Comparison of ENCODE assay signal across 19 cellular contexts in genomic region chr21:31395268-31395667, GRCh38. TPM values are rescaled to one million over a fixed set of nuclear protein-coding genes. Genes with fewer than 3 reads are reported as not detected.
A peak's percentile ranks its signal among the peaks of the same experiment; 100 is the strongest.
DNase-seq lines count a peak whose midpoint lies in the region; ATAC-seq and TF ChIP-seq lines count a peak whose summit lies in the region.
"Had no signal": no experiment of that assay in that cellular context is flagged by ENCODE, and none has a peak within 500 bp of the region (broad histone marks: within the 10 kb centered on the region; RNA-seq: fewer than 3 reads in every experiment).

No MANE protein-coding gene starts in this region.

- peak overlapping the region; percentile 35 for H3K27ac Mint-ChIP-seq in activated T-cell treated with anti-CD3 and anti-CD28 coated beads, Interleukin-2, amount 50 U/mL, for 24 hours
- no peak overlapping the region for H3K27ac Mint-ChIP-seq in activated T-cell treated with anti-CD3 and anti-CD28 coated beads, Interleukin-2, amount 50 U/mL, for 72 hours
- H3K27ac Mint-ChIP-seq in nephron progenitor cell (peak overlapping the region; percentile 57), type B pancreatic cell (peak overlapping the region; percentile 3)
- H3K27ac Mint-ChIP-seq: activated T-helper 17 cell treated with anti-CD3 and anti-CD28 coated beads, Interleukin-2, amount 50 U/mL, for 72 hours had no signal

- no peaks in the 10 kb centered on the region for H3K27me3 Mint-ChIP-seq in activated T-cell treated with anti-CD3 and anti-CD28 coated beads, Interleukin-2, amount 50 U/mL, for 24 hours
- no peaks in the 10 kb centered on the region for H3K27me3 Mint-ChIP-seq in activated T-cell treated with anti-CD3 and anti-CD28 coated beads, Interleukin-2, amount 50 U/mL, for 72 hours (ENCODE audit: low read depth)
- H3K27me3 Mint-ChIP-seq in nephron progenitor cell (ENCODE audit: low read depth, poor library complexity) (no peaks in the 10 kb centered on the region), type B pancreatic cell (no peaks in the 10 kb centered on the region)
- H3K27me3 Mint-ChIP-seq: activated T-helper 17 cell treated with anti-CD3 and anti-CD28 coated beads, Interleukin-2, amount 50 U/mL, for 72 hours had no signal

- TF ChIP-seq CTCF in coronary artery (IDR thresholded peaks at IDR 0.05) (no peak), nephron progenitor cell (IDR thresholded peaks at IDR 0.05) (no peak), type B pancreatic cell (conservative IDR thresholded peaks at IDR 0.05) (no peak)

- H3K36me3 Mint-ChIP-seq in activated T-cell treated with anti-CD3 and anti-CD28 coated beads, Interleukin-2, amount 50 U/mL, for 24 hours (ENCODE audit: low read depth): no peaks in the 10 kb centered on the region
- H3K36me3 Mint-ChIP-seq in activated T-cell treated with anti-CD3 and anti-CD28 coated beads, Interleukin-2, amount 50 U/mL, for 72 hours (ENCODE audit: insufficient read depth in 2 of 2): no peaks in the 10 kb centered on the region
- H3K36me3 Mint-ChIP-seq in nephron progenitor cell (ENCODE audit: low read depth): peaks cover 21% of the 10 kb centered on the region
- H3K36me3 Mint-ChIP-seq in type B pancreatic cell: no peaks in the 10 kb centered on the region
- H3K36me3 Mint-ChIP-seq: CD4-positive, CD25-positive, alpha-beta regulatory T cell had no signal

- H3K27ac ChIP-seq in coronary artery: no peak overlapping the region
- H3K27ac ChIP-seq: psoas muscle, WERI-Rb-1 had no signal

- peaks cover 54% of the 10 kb centered on the region for H3K4me1 Mint-ChIP-seq in activated T-cell treated with anti-CD3 and anti-CD28 coated beads, Interleukin-2, amount 50 U/mL, for 24 hours (ENCODE audit: low read depth)
- H3K4me1 Mint-ChIP-seq in activated T-cell treated with anti-CD3 and anti-CD28 coated beads, Interleukin-2, amount 50 U/mL, for 72 hours (ENCODE audit: low read depth): peaks cover 59% of the 10 kb centered on the region
- H3K4me1 Mint-ChIP-seq in nephron progenitor cell: peaks cover 57% of the 10 kb centered on the region
- peaks cover 42% of the 10 kb centered on the region for H3K4me1 Mint-ChIP-seq in type B pancreatic cell (ENCODE audit: unreplicated experiment)

- no peak overlapping the region for H3K4me3 ChIP-seq in coronary artery
- H3K4me3 ChIP-seq: HAP-1, lung, psoas muscle, smooth muscle cell had no signal

- DNase-seq in activated T-cell treated with anti-CD3 and anti-CD28 coated beads, Interleukin-2, amount 50 U/mL, for 24 hours: no peak
- no peak for DNase-seq in activated T-cell treated with anti-CD3 and anti-CD28 coated beads, Interleukin-2, amount 50 U/mL, for 72 hours
- DNase-seq in coronary artery (ENCODE audit: low spot score) (peak; percentile 14), nephron progenitor cell (peak; percentile 31), type B pancreatic cell (ENCODE audit: extremely low spot score, unreplicated experiment) (no peak), NCI-H446 (lab: John Stamatoyannopoulos, UW) (no peak)
- DNase-seq in stimulated activated naive CD8-positive, alpha-beta T cell treated with anti-CD3 and anti-CD28 coated beads, Interleukin-15, Interleukin-2, amounts not matched to agents 100 U/mL and 50 U/mL, for 24 hours: no peak
- DNase-seq: CD4-positive, CD25-positive, alpha-beta regulatory T cell; DMS53; NCI-H1417 treated with DMSO at 0.1 percent for 48 hours; NCI-H774; psoas muscle; SHP77 treated with DMSO at 0.1 percent for 48 hours; WERI-Rb-1 had no signal

- H3K4me3 Mint-ChIP-seq in activated T-cell treated with anti-CD3 and anti-CD28 coated beads, Interleukin-2, amount 50 U/mL, for 24 hours: no peak overlapping the region
- no peak overlapping the region for H3K4me3 Mint-ChIP-seq in activated T-cell treated with anti-CD3 and anti-CD28 coated beads, Interleukin-2, amount 50 U/mL, for 72 hours
- H3K4me3 Mint-ChIP-seq in nephron progenitor cell (peak overlapping the region; percentile 26), type B pancreatic cell (peak overlapping the region; percentile 35)
- H3K4me3 Mint-ChIP-seq: activated T-helper 17 cell treated with anti-CD3 and anti-CD28 coated beads, Interleukin-2, amount 50 U/mL, for 72 hours; CD4-positive, CD25-positive, alpha-beta regulatory T cell had no signal

- no peak for ATAC-seq in activated T-cell treated with anti-CD3 and anti-CD28 coated beads, Interleukin-2, amount 50 U/mL, for 72 hours (replicated peaks in 1 of 2)
- no peak for ATAC-seq in GM21381 (IDR thresholded peaks at IDR 0.05; ENCODE audit: unreplicated experiment)
- no peak for ATAC-seq in stimulated activated naive CD8-positive, alpha-beta T cell treated with anti-CD3 and anti-CD28 coated beads, Interleukin-15, Interleukin-2, amounts not matched to agents 100 U/mL and 50 U/mL, for 24 hours
- ATAC-seq: psoas muscle had no signal

- no peaks in the 10 kb centered on the region for H3K9me3 Mint-ChIP-seq in activated T-cell treated with anti-CD3 and anti-CD28 coated beads, Interleukin-2, amount 50 U/mL, for 24 hours
- no peaks in the 10 kb centered on the region for H3K9me3 Mint-ChIP-seq in activated T-cell treated with anti-CD3 and anti-CD28 coated beads, Interleukin-2, amount 50 U/mL, for 72 hours
- H3K9me3 Mint-ChIP-seq in nephron progenitor cell (peaks cover 10% of the 10 kb centered on the region), type B pancreatic cell (no peaks in the 10 kb centered on the region)
- H3K9me3 Mint-ChIP-seq: activated T-helper 17 cell treated with anti-CD3 and anti-CD28 coated beads, Interleukin-2, amount 50 U/mL, for 72 hours; CD4-positive, CD25-positive, alpha-beta regulatory T cell had no signal

RNA-seq across cellular contexts. Expression of gene TIAM1, which starts 51.2 kb away (rescaled TPM):
- 10 to 100 TPM; 62.2 to 63.7 TPM for total RNA-seq in activated T-cell treated with anti-CD3 and anti-CD28 coated beads, Interleukin-2, amount 50 U/mL, for 72 hours
- total RNA-seq in type B pancreatic cell (ENCODE audit: low replicate concordance): 49.3 and 67.6 TPM in 2 replicates

Comparison
In these comparisons a context has a peak if more than half of its experiments do, and no peak if none do; other contexts are left out.
1. DNase-seq: peak in coronary artery (single experiment) and nephron progenitor cell (single experiment); none in activated T-cell treated with anti-CD3 and anti-CD28 coated beads, Interleukin-2, amount 50 U/mL, for 24 hours (single experiment), activated T-cell treated with anti-CD3 and anti-CD28 coated beads, Interleukin-2, amount 50 U/mL, for 72 hours (0 of 2), type B pancreatic cell (single experiment), NCI-H446 (0 of 2) and stimulated activated naive CD8-positive, alpha-beta T cell treated with anti-CD3 and anti-CD28 coated beads, Interleukin-15, Interleukin-2, amounts not matched to agents 100 U/mL and 50 U/mL, for 24 hours (single experiment).
2. H3K4me3 Mint-ChIP-seq: peak in nephron progenitor cell (single experiment) and type B pancreatic cell (single experiment); none in activated T-cell treated with anti-CD3 and anti-CD28 coated beads, Interleukin-2, amount 50 U/mL, for 24 hours (single experiment) and activated T-cell treated with anti-CD3 and anti-CD28 coated beads, Interleukin-2, amount 50 U/mL, for 72 hours (0 of 2).